ENCODE assay signal across 2 cellular contexts in genomic region chr17:14050616-14051015, GRCh38.
"Had no signal": no experiment of that assay in that cellular context is flagged by ENCODE, and none has a peak within 500 bp of the region (broad histone marks: within the 10 kb centered on the region; RNA-seq: fewer than 3 reads in every experiment).

No MANE protein-coding gene starts in this region.

- DNase-seq: GDM1, GF-D8 had no signal
